In the genomic region with DNA sequence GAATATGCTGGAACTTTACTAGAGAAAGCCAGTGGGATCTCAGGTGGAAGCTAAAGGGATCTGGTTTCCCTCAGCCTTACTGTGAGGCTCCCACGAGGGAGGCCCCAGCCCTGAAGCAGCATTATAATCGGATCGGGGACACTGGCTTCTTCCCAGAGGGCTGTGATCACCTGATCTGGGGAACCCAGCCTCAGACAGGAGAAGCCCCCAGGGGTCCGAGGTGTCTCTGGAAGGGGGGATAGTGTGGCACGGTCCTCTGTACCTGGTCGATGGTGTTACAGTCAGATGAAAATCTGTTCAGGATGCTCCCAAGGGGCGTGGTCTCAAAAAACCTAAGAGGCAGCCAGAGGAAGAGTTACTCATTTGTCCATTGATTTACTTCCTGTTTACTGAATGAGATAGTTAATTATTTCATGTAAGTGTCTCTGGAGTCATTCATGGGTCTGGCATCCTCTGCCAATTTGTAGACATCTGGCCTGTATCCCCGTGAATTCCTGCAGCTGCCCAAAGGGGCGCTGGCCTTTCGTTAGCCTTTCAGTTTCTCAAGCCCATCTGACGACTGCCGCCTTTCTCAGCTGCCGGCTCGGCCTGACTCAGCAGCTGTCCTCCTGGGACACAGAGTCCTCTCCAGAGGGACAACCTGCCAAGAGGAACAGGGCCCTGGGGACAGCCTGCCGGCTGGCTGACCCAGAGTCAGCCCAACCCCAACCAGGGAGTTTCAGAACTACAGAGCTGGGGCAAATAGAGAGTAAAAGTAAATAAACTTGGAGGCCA, we compare ENCODE assay signal across 9 cellular contexts. TPM values are rescaled to one million over a fixed set of nuclear protein-coding genes. Genes with fewer than 3 reads are reported as not detected.
A peak's percentile ranks its signal among the peaks of the same experiment; 100 is the strongest.
DNase-seq lines count a peak whose midpoint lies in the region; TF ChIP-seq lines count a peak whose summit lies in the region.
"Had no signal": no experiment of that assay in that cellular context is flagged by ENCODE, and none has a peak within 500 bp of the region (broad histone marks: within the 10 kb centered on the region; RNA-seq: fewer than 3 reads in every experiment).

No MANE protein-coding gene starts in this region.

- peaks cover 10% of the 10 kb centered on the region for H3K4me1 Mint-ChIP-seq in chondrocyte (ENCODE audit: low read depth)

- DNase-seq in EL = peak; percentile 70
- peak; percentile 7 for DNase-seq in LoVo (ENCODE audit: low spot score)
- peak; percentile 71 for DNase-seq in chondrocyte (ENCODE audit: low spot score)
- peak; percentile 18 to 52 for DNase-seq in lung microvascular endothelial cell (ENCODE audit: low read depth in 2 of 2)
- no peak for DNase-seq in cerebellar nuclear complex (lab: John Stamatoyannopoulos, UW)
- no peak for DNase-seq in effector CD8-positive, alpha-beta T cell (lab: John Stamatoyannopoulos, UW)
- no peak for DNase-seq in OCI-M2 (lab: John Stamatoyannopoulos, UW; ENCODE audit: unreplicated experiment)
- DNase-seq in stimulated activated CD4-positive, alpha-beta T cell treated with anti-CD3 and anti-CD28 coated beads, Interleukin-2, amount 100 ng/mL, for 48 hours = no peak

- H3K27ac Mint-ChIP-seq in chondrocyte (ENCODE audit: unreplicated experiment) = peak overlapping the region; percentile 75
- H3K27ac Mint-ChIP-seq: IgD-negative memory B cell had no signal

- no peaks in the 10 kb centered on the region for H3K36me3 Mint-ChIP-seq in chondrocyte (ENCODE audit: low read depth)
- H3K36me3 Mint-ChIP-seq: IgD-negative memory B cell had no signal

- H3K9me3 Mint-ChIP-seq in chondrocyte (ENCODE audit: low read depth) = peaks cover 5% of the 10 kb centered on the region

- TF ChIP-seq CTCF in chondrocyte (IDR thresholded peaks at IDR 0.05) = peak; percentile 24

- H3K27me3 Mint-ChIP-seq in chondrocyte (ENCODE audit: low read depth) = peaks cover 4% of the 10 kb centered on the region
- H3K27me3 Mint-ChIP-seq: IgD-negative memory B cell had no signal

- H3K4me3 Mint-ChIP-seq in chondrocyte (ENCODE audit: unreplicated experiment) = peak overlapping the region; percentile 45
- H3K4me3 Mint-ChIP-seq: IgD-negative memory B cell had no signal

RNA-seq across cellular contexts. Expression of gene KCNJ11, which starts 17.0 kb away (rescaled TPM):
- not detected in 3 replicates for total RNA-seq in chondrocyte
- total RNA-seq in lung microvascular endothelial cell = 0.22 and 0.40 TPM in 2 replicates

RNA-seq across cellular contexts. Expression of gene NCR3LG1, which starts 53.8 kb away (rescaled TPM):
- total RNA-seq in chondrocyte (7.5 to 9.4 TPM (median 7.9 TPM) in 3 replicates), lung microvascular endothelial cell (0.20 and 0.87 TPM in 2 replicates)

Comparison
In these comparisons a context has a peak if more than half of its experiments do, and no peak if none do; other contexts are left out.
1. DNase-seq: peak in EL (single experiment), LoVo (single experiment), chondrocyte (single experiment) and lung microvascular endothelial cell (2 of 2); none in cerebellar nuclear complex (0 of 2), effector CD8-positive, alpha-beta T cell (single experiment), OCI-M2 (single experiment) and stimulated activated CD4-positive, alpha-beta T cell treated with anti-CD3 and anti-CD28 coated beads, Interleukin-2, amount 100 ng/mL, for 48 hours (0 of 2).